ENCODE assay signal across 1 cellular context in genomic region chr3:183555541-183556081, GRCh38.
A peak's percentile ranks its signal among the peaks of the same experiment; 100 is the strongest.
TF ChIP-seq lines count a peak whose summit lies in the region.

A gene with protein sequence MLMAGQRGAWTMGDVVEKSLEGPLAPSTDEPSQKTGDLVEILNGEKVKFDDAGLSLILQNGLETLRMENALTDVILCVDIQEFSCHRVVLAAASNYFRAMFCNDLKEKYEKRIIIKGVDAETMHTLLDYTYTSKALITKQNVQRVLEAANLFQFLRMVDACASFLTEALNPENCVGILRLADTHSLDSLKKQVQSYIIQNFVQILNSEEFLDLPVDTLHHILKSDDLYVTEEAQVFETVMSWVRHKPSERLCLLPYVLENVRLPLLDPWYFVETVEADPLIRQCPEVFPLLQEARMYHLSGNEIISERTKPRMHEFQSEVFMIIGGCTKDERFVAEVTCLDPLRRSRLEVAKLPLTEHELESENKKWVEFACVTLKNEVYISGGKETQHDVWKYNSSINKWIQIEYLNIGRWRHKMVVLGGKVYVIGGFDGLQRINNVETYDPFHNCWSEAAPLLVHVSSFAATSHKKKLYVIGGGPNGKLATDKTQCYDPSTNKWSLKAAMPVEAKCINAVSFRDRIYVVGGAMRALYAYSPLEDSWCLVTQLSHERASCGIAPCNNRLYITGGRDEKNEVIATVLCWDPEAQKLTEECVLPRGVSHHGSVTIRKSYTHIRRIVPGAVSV (minus strand): TSS chr3:183555706. CDS start chr3:183555653, 53 bp downstream.

TF ChIP-seq in GM12878, 131 proteins besides CTCF, POLR2A, EP300 and RAD21 (continued from another document and continues in another):
- TF ChIP-seq, protein P1, sequence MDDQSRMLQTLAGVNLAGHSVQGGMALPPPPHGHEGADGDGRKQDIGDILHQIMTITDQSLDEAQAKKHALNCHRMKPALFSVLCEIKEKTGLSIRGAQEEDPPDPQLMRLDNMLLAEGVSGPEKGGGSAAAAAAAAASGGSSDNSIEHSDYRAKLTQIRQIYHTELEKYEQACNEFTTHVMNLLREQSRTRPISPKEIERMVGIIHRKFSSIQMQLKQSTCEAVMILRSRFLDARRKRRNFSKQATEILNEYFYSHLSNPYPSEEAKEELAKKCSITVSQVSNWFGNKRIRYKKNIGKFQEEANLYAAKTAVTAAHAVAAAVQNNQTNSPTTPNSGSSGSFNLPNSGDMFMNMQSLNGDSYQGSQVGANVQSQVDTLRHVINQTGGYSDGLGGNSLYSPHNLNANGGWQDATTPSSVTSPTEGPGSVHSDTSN (IDR thresholded peaks at IDR 0.05; ENCODE audit: insufficient replicate concordance, low read depth, low read length), result peak; percentile 86
- TF ChIP-seq IRF4 (IDR thresholded peaks at IDR 0.05; ENCODE audit: low read depth, low read length) (0 out of 2 replicates have a peak, but pooled peaks have one; percentile 29), DPF2 (IDR thresholded peaks at IDR 0.05) (peak; percentile 71), ATF7 (IDR thresholded peaks at IDR 0.05; ENCODE audit: low read depth) (peak; percentile 72), NR2F1 (conservative IDR thresholded peaks at IDR 0.05) (no peak; the same call in 1 of the 2 replicates), TARDBP (IDR thresholded peaks at IDR 0.05; ENCODE audit: borderline replicate concordance) (no peak), YBX1 (IDR thresholded peaks at IDR 0.05) (no peak), NR2C2 (IDR thresholded peaks at IDR 0.05; ENCODE audit: borderline replicate concordance, control insufficient read depth, insufficient read length, low read depth) (no peak), BHLHE40 (IDR thresholded peaks at IDR 0.05; ENCODE audit: borderline replicate concordance in 1 of 2, low read depth in 2 of 2, low read length in 1 of 2) (peak; percentile 59 to 61; a peak in 3 of 4 replicates), IKZF2 (IDR thresholded peaks at IDR 0.05) (peak; percentile 52 to 66), NR2C1 (IDR thresholded peaks at IDR 0.05) (no peak), KAT2A (conservative IDR thresholded peaks at IDR 0.05; ENCODE audit: control insufficient read depth, low read depth, low read length) (no peak), RBBP5 (conservative IDR thresholded peaks at IDR 0.05) (no peak), MEF2A (IDR thresholded peaks at IDR 0.05; ENCODE audit: insufficient read depth, low read depth, low read length) (peak; percentile 83; the same call in 1 of the 2 replicates), LARP7 (IDR thresholded peaks at IDR 0.05) (peak; percentile 75; the same call in 1 of the 2 replicates), CREM (IDR thresholded peaks at IDR 0.05; ENCODE audit: low read depth) (0 out of 2 replicates have a peak, but pooled peaks have one; percentile 15), NFYA (IDR thresholded peaks at IDR 0.05; ENCODE audit: borderline replicate concordance, low read depth, low read length) (no peak), NBN (IDR thresholded peaks at IDR 0.05) (peak; percentile 81; the same call in 1 of the 2 replicates), SIX5 (IDR thresholded peaks at IDR 0.05; ENCODE audit: low read depth, low read length, severe bottlenecking) (no peak), NKRF (conservative IDR thresholded peaks at IDR 0.05) (peak; percentile 79), MYC (IDR thresholded peaks at IDR 0.05; ENCODE audit: insufficient read depth, insufficient read length, insufficient replicate concordance, low read length, severe bottlenecking) (no peak), TCF12 (IDR thresholded peaks at IDR 0.05; ENCODE audit: low read depth, low read length) (peak; percentile 91), ZNF24 (IDR thresholded peaks at IDR 0.05) (no peak), CHD1 (IDR thresholded peaks at IDR 0.05; ENCODE audit: low read depth, low read length) (peak; percentile 72; the same call in 1 of the 2 replicates), YY1 (IDR thresholded peaks at IDR 0.05; ENCODE audit: low read depth, low read length) (peak; percentile 84), GATAD2B (conservative IDR thresholded peaks at IDR 0.05; ENCODE audit: low read depth) (no peak; the same call in 1 of the 2 replicates), STAT3 (IDR thresholded peaks at IDR 0.05; ENCODE audit: low read depth, low read length) (no peak), PML (IDR thresholded peaks at IDR 0.05; ENCODE audit: low read length) (no peak; the same call in 1 of the 2 replicates), CBX3 (IDR thresholded peaks at IDR 0.05; ENCODE audit: borderline replicate concordance, low read depth) (no peak), RCOR1 (conservative IDR thresholded peaks at IDR 0.05; ENCODE audit: low read depth, low read length) (no peak), ZNF384 (IDR thresholded peaks at IDR 0.05; ENCODE audit: borderline replicate concordance, low read depth, low read length) (no peak), TAF1 (IDR thresholded peaks at IDR 0.05; ENCODE audit: borderline replicate concordance, low read depth, low read length) (peak; percentile 81), MYB (IDR thresholded peaks at IDR 0.05; ENCODE audit: borderline replicate concordance, low read depth, low read length) (no peak), SREBF1 (IDR thresholded peaks at IDR 0.05; ENCODE audit: low read length) (no peak), NFXL1 (IDR thresholded peaks at IDR 0.05; ENCODE audit: borderline replicate concordance) (no peak), ZNF217 (IDR thresholded peaks at IDR 0.05) (no peak), SP1 (IDR thresholded peaks at IDR 0.05; ENCODE audit: low read depth, low read length) (no peak), NRF1 (conservative IDR thresholded peaks at IDR 0.05; ENCODE audit: low read depth, low read length) (no peak), PAX8 (IDR thresholded peaks at IDR 0.05) (no peak), E2F8 (IDR thresholded peaks at IDR 0.05; ENCODE audit: low read depth, partially characterized antibody) (no peak), MEF2B (IDR thresholded peaks at IDR 0.05; ENCODE audit: partially characterized antibody, poor library complexity, severe bottlenecking) (peak; percentile 53), E2F4 (IDR thresholded peaks at IDR 0.05; ENCODE audit: low read depth, low read length) (no peak), CBFB (IDR thresholded peaks at IDR 0.05; ENCODE audit: low read depth) (peak; percentile 78), FOS (IDR thresholded peaks at IDR 0.05; ENCODE audit: borderline replicate concordance, extremely low read depth, insufficient read length) (no peak), TCF7 (IDR thresholded peaks at IDR 0.05; ENCODE audit: borderline replicate concordance) (no peak), GABPA (IDR thresholded peaks at IDR 0.05; ENCODE audit: low read depth) (peak; percentile 86), MLLT1 (IDR thresholded peaks at IDR 0.05) (peak; percentile 37), TBL1XR1 (IDR thresholded peaks at IDR 0.05; ENCODE audit: low read depth, low read length) (peak; percentile 89), ZBTB33 (IDR thresholded peaks at IDR 0.05) (no peak), MTA2 (IDR thresholded peaks at IDR 0.05; ENCODE audit: low read depth) (peak; percentile 44; the same call in 1 of the 2 replicates)
- TF ChIP-seq, protein P2, sequence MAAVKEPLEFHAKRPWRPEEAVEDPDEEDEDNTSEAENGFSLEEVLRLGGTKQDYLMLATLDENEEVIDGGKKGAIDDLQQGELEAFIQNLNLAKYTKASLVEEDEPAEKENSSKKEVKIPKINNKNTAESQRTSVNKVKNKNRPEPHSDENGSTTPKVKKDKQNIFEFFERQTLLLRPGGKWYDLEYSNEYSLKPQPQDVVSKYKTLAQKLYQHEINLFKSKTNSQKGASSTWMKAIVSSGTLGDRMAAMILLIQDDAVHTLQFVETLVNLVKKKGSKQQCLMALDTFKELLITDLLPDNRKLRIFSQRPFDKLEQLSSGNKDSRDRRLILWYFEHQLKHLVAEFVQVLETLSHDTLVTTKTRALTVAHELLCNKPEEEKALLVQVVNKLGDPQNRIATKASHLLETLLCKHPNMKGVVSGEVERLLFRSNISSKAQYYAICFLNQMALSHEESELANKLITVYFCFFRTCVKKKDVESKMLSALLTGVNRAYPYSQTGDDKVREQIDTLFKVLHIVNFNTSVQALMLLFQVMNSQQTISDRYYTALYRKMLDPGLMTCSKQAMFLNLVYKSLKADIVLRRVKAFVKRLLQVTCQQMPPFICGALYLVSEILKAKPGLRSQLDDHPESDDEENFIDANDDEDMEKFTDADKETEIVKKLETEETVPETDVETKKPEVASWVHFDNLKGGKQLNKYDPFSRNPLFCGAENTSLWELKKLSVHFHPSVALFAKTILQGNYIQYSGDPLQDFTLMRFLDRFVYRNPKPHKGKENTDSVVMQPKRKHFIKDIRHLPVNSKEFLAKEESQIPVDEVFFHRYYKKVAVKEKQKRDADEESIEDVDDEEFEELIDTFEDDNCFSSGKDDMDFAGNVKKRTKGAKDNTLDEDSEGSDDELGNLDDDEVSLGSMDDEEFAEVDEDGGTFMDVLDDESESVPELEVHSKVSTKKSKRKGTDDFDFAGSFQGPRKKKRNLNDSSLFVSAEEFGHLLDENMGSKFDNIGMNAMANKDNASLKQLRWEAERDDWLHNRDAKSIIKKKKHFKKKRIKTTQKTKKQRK (IDR thresholded peaks at IDR 0.05; ENCODE audit: low read depth, low read length), result no peak
- TF ChIP-seq, protein P3, sequence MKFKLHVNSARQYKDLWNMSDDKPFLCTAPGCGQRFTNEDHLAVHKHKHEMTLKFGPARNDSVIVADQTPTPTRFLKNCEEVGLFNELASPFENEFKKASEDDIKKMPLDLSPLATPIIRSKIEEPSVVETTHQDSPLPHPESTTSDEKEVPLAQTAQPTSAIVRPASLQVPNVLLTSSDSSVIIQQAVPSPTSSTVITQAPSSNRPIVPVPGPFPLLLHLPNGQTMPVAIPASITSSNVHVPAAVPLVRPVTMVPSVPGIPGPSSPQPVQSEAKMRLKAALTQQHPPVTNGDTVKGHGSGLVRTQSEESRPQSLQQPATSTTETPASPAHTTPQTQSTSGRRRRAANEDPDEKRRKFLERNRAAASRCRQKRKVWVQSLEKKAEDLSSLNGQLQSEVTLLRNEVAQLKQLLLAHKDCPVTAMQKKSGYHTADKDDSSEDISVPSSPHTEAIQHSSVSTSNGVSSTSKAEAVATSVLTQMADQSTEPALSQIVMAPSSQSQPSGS (IDR thresholded peaks at IDR 0.05; ENCODE audit: low read length), result peak; percentile 69; the same call in 1 of the 2 replicates
